Comparison of ENCODE assay signal across 8 cellular contexts in genomic region chr12:12726543-12727093, GRCh38. TPM values are rescaled to one million over a fixed set of nuclear protein-coding genes. Genes with fewer than 3 reads are reported as not detected.
A peak's percentile ranks its signal among the peaks of the same experiment; 100 is the strongest.
DNase-seq lines count a peak whose midpoint lies in the region; ATAC-seq, FAIRE-seq and TF ChIP-seq lines count a peak whose summit lies in the region.

No MANE protein-coding gene starts in this region.

- peak; percentile 52 for FAIRE-seq in keratinocyte (lab: Jason Lieb, UNC)

- peaks cover 26% of the 10 kb centered on the region for H3K36me3 Mint-ChIP-seq in activated naive CD8-positive, alpha-beta T cell treated with anti-CD3 and anti-CD28 coated beads, Interleukin-2, amount 50 U/mL, for 24 hours (ENCODE audit: low read depth)

- no peak for TF ChIP-seq CTCF in DND-41 (IDR thresholded peaks at IDR 0.05; ENCODE audit: borderline replicate concordance, extremely low read depth, low read length, poor library complexity, severe bottlenecking)
- no peak for TF ChIP-seq CTCF in keratinocyte (optimal IDR thresholded peaks at IDR 0.05 in 1 of 3, IDR thresholded peaks at IDR 0.05 in 1 of 3, conservative IDR thresholded peaks at IDR 0.05 in 1 of 3; ENCODE audit: extremely low read depth in 1 of 3, insufficient read depth in 2 of 3, low read length in 3 of 3)

- H3K4me1 ChIP-seq in DND-41 (ENCODE audit: insufficient read depth, low read length) = peaks cover 48% of the 10 kb centered on the region
- H3K4me1 ChIP-seq in keratinocyte (ENCODE audit: control insufficient read depth, extremely low read depth, insufficient read depth, low read length) = peaks cover 11% of the 10 kb centered on the region
- peaks cover 0 to 39% (median 32%) of the 10 kb centered on the region in 5 donors for H3K4me1 ChIP-seq in subcutaneous abdominal adipose tissue (ENCODE audit: control insufficient read depth in 5 of 5, insufficient read depth in 5 of 5, low read length in 5 of 5)

- dilution Hi-C loops in keratinocyte (cut with MboI; ENCODE audit: extremely low pct_ligation_motif_present, low sequenced_read_pairs) = no loop called here

- peaks cover 6% of the 10 kb centered on the region for H3K27me3 Mint-ChIP-seq in activated naive CD8-positive, alpha-beta T cell treated with anti-CD3 and anti-CD28 coated beads, Interleukin-2, amount 50 U/mL, for 24 hours

- H2AFZ ChIP-seq in DND-41 (ENCODE audit: low read depth, low read length) = 0 out of 2 replicates have a peak overlapping the region, but pooled peaks have one; percentile 15
- peak overlapping the region; percentile 1 for H2AFZ ChIP-seq in keratinocyte (ENCODE audit: control insufficient read depth, low read length)

- H4K20me1 ChIP-seq in DND-41 (ENCODE audit: insufficient read depth, low read length) = peaks cover 3% of the 10 kb centered on the region; the same call in 1 of the 2 replicates
- H4K20me1 ChIP-seq in keratinocyte (ENCODE audit: control insufficient read depth, extremely low read depth, insufficient read depth, low read length) = no peaks in the 10 kb centered on the region

- peak overlapping the region; percentile 87 for H3K27ac Mint-ChIP-seq in activated naive CD8-positive, alpha-beta T cell treated with anti-CD3 and anti-CD28 coated beads, Interleukin-2, amount 50 U/mL, for 24 hours

- peaks cover 50% of the 10 kb centered on the region for H3K4me1 Mint-ChIP-seq in activated naive CD8-positive, alpha-beta T cell treated with anti-CD3 and anti-CD28 coated beads, Interleukin-2, amount 50 U/mL, for 24 hours

- DNase-seq in DND-41 (no peak), keratinocyte (ENCODE audit: low read depth, low spot score) (no peak), NCI-H187 treated with DMSO at 0.1 percent for 48 hours (lab: John Stamatoyannopoulos, UW) (no peak), NCI-H446 treated with DMSO at 0.1 percent for 48 hours (lab: John Stamatoyannopoulos, UW) (no peak), islet precursor cell (no peak)
- no peak for DNase-seq in Jurkat, Clone E6-1 (ENCODE audit: low read depth, low spot score)
- no peak for DNase-seq in activated naive CD8-positive, alpha-beta T cell treated with anti-CD3 and anti-CD28 coated beads, Interleukin-2, amount 50 U/mL, for 24 hours

- peaks cover 89% of the 10 kb centered on the region for H3K79me2 ChIP-seq in DND-41 (ENCODE audit: insufficient read depth, low read length)
- peaks cover 24% of the 10 kb centered on the region for H3K79me2 ChIP-seq in keratinocyte (ENCODE audit: control insufficient read depth, insufficient read depth, low read length)

- no peaks in the 10 kb centered on the region for H3K9me1 ChIP-seq in keratinocyte (ENCODE audit: control insufficient read depth, extremely low read depth, insufficient read depth, low read length)

- H3K27ac ChIP-seq in DND-41 (ENCODE audit: low read length) (peak overlapping the region; percentile 89), keratinocyte (ENCODE audit: control insufficient read depth, insufficient read depth, low read length) (peak overlapping the region; percentile 89), subcutaneous abdominal adipose tissue (ENCODE audit: low read depth, low read length) (peak overlapping the region; percentile 77)

- H3K4me3 ChIP-seq in DND-41 (ENCODE audit: low read depth in 1 of 2, low read length in 2 of 2) (peak overlapping the region; percentile 63 to 69), keratinocyte (ENCODE audit: control insufficient read depth in 2 of 3, extremely low read depth in 1 of 3, insufficient read depth in 2 of 3, low read depth in 1 of 3, low read length in 3 of 3) (peak overlapping the region; percentile 69 to 84 (median 77)), subcutaneous abdominal adipose tissue (ENCODE audit: low read depth in 1 of 5, low read length in 5 of 5) (peak overlapping the region; percentile 7 to 85 (median 84))
- H3K4me3 ChIP-seq in Jurkat, Clone E6-1 (ENCODE audit: low read length) = peak overlapping the region; percentile 79

- H3K36me3 ChIP-seq in DND-41 (ENCODE audit: insufficient read depth, low read length) = peaks cover 17% of the 10 kb centered on the region
- H3K36me3 ChIP-seq in keratinocyte (ENCODE audit: control insufficient read depth in 2 of 2, extremely low read depth in 1 of 2, insufficient read depth in 2 of 2, low read length in 2 of 2) = no peaks in the 10 kb centered on the region
- peaks cover 0 to 7% (median 0%) of the 10 kb centered on the region in 5 donors for H3K36me3 ChIP-seq in subcutaneous abdominal adipose tissue (ENCODE audit: control insufficient read depth in 5 of 5, insufficient read depth in 5 of 5, low read length in 5 of 5)

- peak overlapping the region; percentile 87 for H3K4me3 Mint-ChIP-seq in activated naive CD8-positive, alpha-beta T cell treated with anti-CD3 and anti-CD28 coated beads, Interleukin-2, amount 50 U/mL, for 24 hours

- peak overlapping the region; percentile 100 for H3K9ac ChIP-seq in DND-41 (ENCODE audit: low read depth, low read length)
- H3K9ac ChIP-seq in keratinocyte (ENCODE audit: control insufficient read depth, extremely low read depth, insufficient read depth, low read length) = peak overlapping the region; percentile 89
- peak overlapping the region in 3 of 5 donors; percentile 0 to 75 (median 7) for H3K9ac ChIP-seq in subcutaneous abdominal adipose tissue (ENCODE audit: low read length in 5 of 5)

- H3K9me3 ChIP-seq in DND-41 (ENCODE audit: insufficient read depth, low read length, severe bottlenecking) = no peaks in the 10 kb centered on the region
- no peaks in the 10 kb centered on the region for H3K9me3 ChIP-seq in keratinocyte (ENCODE audit: control insufficient read depth, low read depth, low read length)
- H3K9me3 ChIP-seq in subcutaneous abdominal adipose tissue (ENCODE audit: control insufficient read depth in 5 of 5, low read length in 5 of 5) = no peaks in the 10 kb centered on the region

- no peaks in the 10 kb centered on the region for H3K27me3 ChIP-seq in DND-41 (ENCODE audit: insufficient read depth, low read length, poor library complexity)
- H3K27me3 ChIP-seq in keratinocyte (ENCODE audit: control insufficient read depth, extremely low read depth, insufficient read depth, low read length) = no peaks in the 10 kb centered on the region
- H3K27me3 ChIP-seq in subcutaneous abdominal adipose tissue (ENCODE audit: control insufficient read depth in 5 of 5, insufficient read depth in 4 of 5, low read length in 5 of 5) = no peaks in the 10 kb centered on the region

- no peaks in the 10 kb centered on the region for H3K9me3 Mint-ChIP-seq in activated naive CD8-positive, alpha-beta T cell treated with anti-CD3 and anti-CD28 coated beads, Interleukin-2, amount 50 U/mL, for 24 hours

- no peak for ATAC-seq in DND-41 (ENCODE audit: insufficient read depth, low read depth)
- no peak for ATAC-seq in activated naive CD8-positive, alpha-beta T cell treated with anti-CD3 and anti-CD28 coated beads, Interleukin-2, amount 50 U/mL, for 24 hours

- H3K4me2 ChIP-seq in DND-41 (ENCODE audit: insufficient read depth, low read length) = peak overlapping the region; percentile 71
- peak overlapping the region; percentile 70 for H3K4me2 ChIP-seq in keratinocyte (ENCODE audit: control insufficient read depth, extremely low read depth, insufficient read depth, low read depth, low read length)

RNA-seq across cellular contexts. Expression of gene CDKN1B, which starts 9.4 kb away (rescaled TPM):
- 91.3 TPM for polyA plus RNA-seq in Jurkat, Clone E6-1 (2012; ENCODE audit: insufficient read depth, insufficient read length)
- polyA plus RNA-seq in keratinocyte = 2.9 to 5.5 TPM (median 5.1 TPM) in 3 replicates
- polyA plus RNA-seq in keratinocyte (2011; ENCODE audit: low read depth) = 16.5 TPM
- 1.5 and 2.4 TPM in 2 replicates for polyA plus RNA-seq in keratinocyte (2011; cell fraction: cytosol; rRNA removed)
- 3.4 and 4.0 TPM in 2 replicates for polyA plus RNA-seq in keratinocyte (2011; cell fraction: nucleus; rRNA removed)
- 8.1 and 9.2 TPM in 2 replicates for polyA plus RNA-seq in keratinocyte (2012; ENCODE audit: low replicate concordance)
- polyA minus RNA-seq in keratinocyte = 0.89 to 3.2 TPM (median 1.2 TPM) in 3 replicates
- polyA minus RNA-seq in keratinocyte (2011; cell fraction: cytosol; rRNA and poly(A)+ RNA removed) = 6.9 TPM
- 5.5 and 6.0 TPM in 2 replicates for polyA minus RNA-seq in keratinocyte (2011; cell fraction: nucleus; rRNA and poly(A)+ RNA removed)

RNA-seq across cellular contexts. Expression of gene GPR19, which starts 30.6 kb away (rescaled TPM):
- polyA plus RNA-seq in Jurkat, Clone E6-1 (2012; ENCODE audit: insufficient read depth, insufficient read length) = 1.2 TPM
- 0.05 to 0.45 TPM (median 0.17 TPM) in 3 replicates for polyA plus RNA-seq in keratinocyte
- polyA plus RNA-seq in keratinocyte (2011; ENCODE audit: low read depth) = not detected
- polyA plus RNA-seq in keratinocyte (2011; cell fraction: cytosol; rRNA removed) = 0.10 and 0.18 TPM in 2 replicates
- 0.45 TPM in 1 of 2 replicates, not detected in the other for polyA plus RNA-seq in keratinocyte (2011; cell fraction: nucleus; rRNA removed)
- polyA plus RNA-seq in keratinocyte (2012; ENCODE audit: low replicate concordance) = 0.28 TPM in 1 of 2 replicates, not detected in the other
- polyA minus RNA-seq in keratinocyte = 0.23 to 1.1 TPM in 2 of 3 replicates, not detected in the other
- not detected for polyA minus RNA-seq in keratinocyte (2011; cell fraction: cytosol; rRNA and poly(A)+ RNA removed)
- not detected in 2 replicates for polyA minus RNA-seq in keratinocyte (2011; cell fraction: nucleus; rRNA and poly(A)+ RNA removed)

RNA-seq across cellular contexts. Expression of gene APOLD1, which starts 58.8 kb away (rescaled TPM):
- polyA plus RNA-seq in Jurkat, Clone E6-1 (2012; ENCODE audit: insufficient read depth, insufficient read length) = 5.0 TPM
- 0.34 to 0.36 TPM (median 0.34 TPM) in 3 replicates for polyA plus RNA-seq in keratinocyte
- 0.05 TPM for polyA plus RNA-seq in keratinocyte (2011; ENCODE audit: low read depth)
- 0.17 and 0.40 TPM in 2 replicates for polyA plus RNA-seq in keratinocyte (2011; cell fraction: cytosol; rRNA removed)
- polyA plus RNA-seq in keratinocyte (2011; cell fraction: nucleus; rRNA removed) = 0.34 and 0.36 TPM in 2 replicates
- polyA plus RNA-seq in keratinocyte (2012; ENCODE audit: low replicate concordance) = 0.22 and 0.34 TPM in 2 replicates
- polyA minus RNA-seq in keratinocyte = 0.26 to 0.33 TPM (median 0.26 TPM) in 3 replicates
- polyA minus RNA-seq in keratinocyte (2011; cell fraction: cytosol; rRNA and poly(A)+ RNA removed) = 0.58 TPM
- 0.31 and 0.32 TPM in 2 replicates for polyA minus RNA-seq in keratinocyte (2011; cell fraction: nucleus; rRNA and poly(A)+ RNA removed)

Comparison
In these comparisons a context has a peak if more than half of its experiments do, and no peak if none do; other contexts are left out.
1. H3K9ac ChIP-seq: peak in every context shown above with its lines; median percentile 100 in DND-41; 89 in keratinocyte; 7 in subcutaneous abdominal adipose tissue.